ENCODE assay signal across 1 cellular context in the genomic region with DNA sequence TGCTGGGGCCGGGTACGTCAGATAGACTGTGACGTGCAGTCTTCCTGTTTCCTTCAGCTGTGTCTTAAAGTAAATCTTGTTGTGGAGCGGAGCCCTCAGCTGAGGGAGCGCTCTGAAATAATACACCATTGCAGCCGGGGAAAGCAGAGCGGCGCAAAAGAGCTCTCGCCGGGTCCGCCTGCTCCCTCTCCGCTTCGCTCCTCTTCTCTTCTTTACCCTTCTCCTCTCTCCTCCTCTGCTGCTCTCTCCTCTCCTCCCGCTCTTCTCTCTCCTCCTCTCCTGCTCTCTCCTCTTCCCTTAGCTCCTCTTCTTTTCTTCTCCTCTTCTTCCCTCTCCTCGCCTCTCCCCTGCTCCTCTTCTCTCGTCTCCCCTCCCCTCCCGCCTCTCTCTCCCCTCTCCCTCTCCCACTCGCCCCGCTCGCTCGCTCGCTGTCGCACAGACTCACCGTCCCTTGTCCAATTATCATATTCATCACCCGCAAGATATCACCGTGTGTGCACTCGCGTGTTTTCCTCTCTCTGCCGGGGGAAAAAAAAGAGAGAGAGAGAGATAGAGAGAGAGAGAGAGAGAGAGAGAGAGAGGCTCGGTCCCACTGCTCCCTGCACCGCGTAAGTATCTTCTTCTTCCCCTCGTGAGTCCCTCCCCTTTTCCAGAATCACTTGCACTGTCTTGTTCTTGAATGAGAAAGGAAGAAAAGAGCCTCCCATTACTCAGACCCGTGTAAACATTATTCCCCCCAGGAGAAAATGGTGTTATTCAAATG.
TF ChIP-seq lines count a peak whose summit lies in the region.

TSS of gene PROX1 (plus strand) at position 98 of the 763 bp plus-strand sequence. CDS start 8,563 bp downstream, outside the sequence.

TF ChIP-seq in GM12878, 131 proteins besides CTCF, POLR2A, EP300 and RAD21:
- TF ChIP-seq JUNB (IDR thresholded peaks at IDR 0.05): no peak
- no peak for TF ChIP-seq ZNF274 (IDR thresholded peaks at IDR 0.05; ENCODE audit: insufficient read depth, insufficient read length)
- TF ChIP-seq EZH2 (IDR thresholded peaks at IDR 0.05; ENCODE audit: borderline replicate concordance, control insufficient read depth, low read depth, low read length): 0 out of 2 replicates have a peak, but pooled peaks have one; percentile 52
